ENCODE assay signal across 22 cellular contexts in the genomic region with DNA sequence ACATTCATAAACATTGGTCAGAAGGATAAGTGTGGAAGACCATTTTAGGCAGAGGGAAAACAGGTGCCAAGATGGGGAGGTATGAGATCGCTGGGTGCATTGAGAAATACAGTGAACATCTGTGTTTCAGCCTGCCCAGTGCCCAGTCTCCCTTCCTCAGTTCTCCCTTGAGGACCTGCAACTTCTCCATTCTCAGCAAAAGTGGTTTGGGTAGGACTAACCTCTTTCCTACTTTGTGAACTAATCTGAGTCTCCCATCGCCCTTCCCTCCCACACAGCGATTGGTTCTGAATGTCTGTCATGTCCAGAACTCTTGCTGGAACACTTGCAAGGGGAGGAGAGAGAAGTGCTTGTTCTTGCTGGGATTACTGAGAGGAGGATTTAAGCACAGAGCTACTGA. TPM values are rescaled to one million over a fixed set of nuclear protein-coding genes. Genes with fewer than 3 reads are reported as not detected.
DNase-seq lines count a peak whose midpoint lies in the region; ATAC-seq, FAIRE-seq and TF ChIP-seq lines count a peak whose summit lies in the region.
"Had no signal": no experiment of that assay in that cellular context is flagged by ENCODE, and none has a peak within 500 bp of the region (broad histone marks: within the 10 kb centered on the region; RNA-seq: fewer than 3 reads in every experiment).

No MANE protein-coding gene starts in this region.

- DNase-seq in activated naive CD8-positive, alpha-beta T cell treated with anti-CD3 and anti-CD28 coated beads for 36 hours, result no peak
- DNase-seq in OCI-LY7 (ENCODE audit: low spot score) (no peak), fibroblast of gingiva (ENCODE audit: low read depth) (peak; percentile 44), HAP-1 (ENCODE audit: low spot score in 2 of 2) (no peak), RCC 7860 (ENCODE audit: low spot score) (no peak), Calu3 (no peak)
- no peak for DNase-seq in stimulated activated naive CD8-positive, alpha-beta T cell treated with anti-CD3 and anti-CD28 coated beads, Interleukin-15, amount 100 ng/mL, for 72 hours
- DNase-seq: ACHN; activated CD4-positive, CD25-positive, alpha-beta regulatory T cell treated with anti-CD3 and anti-CD28 coated beads, Interleukin-2, amount 50 U/mL, for 72 hours; activated CD8-positive, alpha-beta memory T cell treated with anti-CD3 and anti-CD28 coated beads, Interleukin-2, amount 50 U/mL, for 4 hours; activated naive CD4-positive, alpha-beta T cell treated with anti-CD3 and anti-CD28 coated beads, Interleukin-2, amount 50 U/mL, for 16 hours; effector memory CD8-positive, alpha-beta T cell; foreskin fibroblast; left lung; naive thymus-derived CD4-positive, alpha-beta T cell; NCI-H1048; NCI-H2171 treated with DMSO at 0.1 percent for 48 hours; stimulated activated CD4-positive, alpha-beta T cell treated with anti-CD3 and anti-CD28 coated beads, Interleukin-2, amount 100 ng/mL, for 24 hours; thyroid gland had no signal

- H3K4me1 Mint-ChIP-seq in activated naive CD8-positive, alpha-beta T cell (ENCODE audit: low read depth), result peaks cover 6% of the 10 kb centered on the region
- peaks cover 11% of the 10 kb centered on the region for H3K4me1 Mint-ChIP-seq in activated naive CD8-positive, alpha-beta T cell treated with anti-CD3 and anti-CD28 coated beads for 36 hours
- H3K4me1 Mint-ChIP-seq in stimulated activated naive CD8-positive, alpha-beta T cell treated with anti-CD3 and anti-CD28 coated beads, Interleukin-15, amount 100 ng/mL, for 72 hours, result peaks cover 26% of the 10 kb centered on the region
- H3K4me1 Mint-ChIP-seq in Calu3 (ENCODE audit: low read depth, unreplicated experiment), result peaks cover 36% of the 10 kb centered on the region

- no peak for FAIRE-seq in RCC 7860 (lab: Jason Lieb, UNC)

- CTCF ChIA-PET in OCI-LY7 (lab: Charles Lee; ENCODE audit: unreplicated experiment), result interaction anchor here (1.4 kb wide), 1 partner anchor 10 kb away, joined by 4 read pairs; a partner anchor contains a TSS
- CTCF ChIA-PET in Calu3 (lab: Charles Lee), result no interaction called here

- peak overlapping the region; percentile 43; the same call in 1 of the 2 replicates for H2AFZ ChIP-seq in OCI-LY7 (ENCODE audit: low read length)

- in situ Hi-C loops in HAP-1 (cut with MboI; ENCODE audit: low sequenced_read_pairs), result no loop called here

- no peaks in the 10 kb centered on the region for H3K36me3 ChIP-seq in OCI-LY7 (ENCODE audit: insufficient read depth, low read length)
- H3K36me3 ChIP-seq in HAP-1 (replicated peaks), result peaks cover 4% of the 10 kb centered on the region; the same call in 1 of the 2 replicates
- H3K36me3 ChIP-seq: left lung, right atrium auricular region, thyroid gland had no signal

- H3K27me3 ChIP-seq in HAP-1 (ENCODE audit: low read depth), result 0 out of 2 replicates have a peak, but pooled peaks cover 2% of the 10 kb centered on the region
- H3K27me3 ChIP-seq: left lung, right atrium auricular region, thyroid gland had no signal

- H3K27me3 Mint-ChIP-seq in activated naive CD8-positive, alpha-beta T cell, result no peaks in the 10 kb centered on the region
- H3K27me3 Mint-ChIP-seq in activated naive CD8-positive, alpha-beta T cell treated with anti-CD3 and anti-CD28 coated beads for 36 hours, result no peaks in the 10 kb centered on the region
- no peaks in the 10 kb centered on the region for H3K27me3 Mint-ChIP-seq in stimulated activated naive CD8-positive, alpha-beta T cell treated with anti-CD3 and anti-CD28 coated beads, Interleukin-15, amount 100 ng/mL, for 72 hours
- no peaks in the 10 kb centered on the region for H3K27me3 Mint-ChIP-seq in Calu3 (ENCODE audit: unreplicated experiment)

- no peak overlapping the region for H3K4me3 ChIP-seq in OCI-LY7 (ENCODE audit: low read depth, low read length, poor library complexity, severe bottlenecking)
- no peak overlapping the region for H3K4me3 ChIP-seq in HAP-1
- H3K4me3 ChIP-seq: left lung, right atrium auricular region, SK-N-MC, thyroid gland had no signal

- H3K9me3 ChIP-seq in OCI-LY7 (ENCODE audit: low read length) (no peaks in the 10 kb centered on the region), HAP-1 (peaks cover 3% of the 10 kb centered on the region; the same call in 1 of the 2 replicates)
- H3K9me3 ChIP-seq: left lung, right atrium auricular region, thyroid gland had no signal

- H3K4me3 Mint-ChIP-seq in activated naive CD8-positive, alpha-beta T cell, result no peak overlapping the region
- no peak overlapping the region for H3K4me3 Mint-ChIP-seq in activated naive CD8-positive, alpha-beta T cell treated with anti-CD3 and anti-CD28 coated beads for 36 hours
- no peak overlapping the region for H3K4me3 Mint-ChIP-seq in stimulated activated naive CD8-positive, alpha-beta T cell treated with anti-CD3 and anti-CD28 coated beads, Interleukin-15, amount 100 ng/mL, for 72 hours
- no peak overlapping the region for H3K4me3 Mint-ChIP-seq in Calu3 (ENCODE audit: low read depth, unreplicated experiment)
- H3K4me3 Mint-ChIP-seq: effector memory CD8-positive, alpha-beta T cell; naive thymus-derived CD4-positive, alpha-beta T cell had no signal

- H3K9me2 ChIP-seq in OCI-LY7 (ENCODE audit: insufficient read depth, low read length), result no peaks in the 10 kb centered on the region

- ATAC-seq in stimulated activated naive CD8-positive, alpha-beta T cell treated with anti-CD3 and anti-CD28 coated beads, Interleukin-15, amount 100 ng/mL, for 72 hours, result no peak
- ATAC-seq: effector memory CD8-positive, alpha-beta T cell; left lung; naive thymus-derived CD4-positive, alpha-beta T cell had no signal

- peak overlapping the region; percentile 72 for H3K27ac Mint-ChIP-seq in activated naive CD8-positive, alpha-beta T cell
- no peak overlapping the region for H3K27ac Mint-ChIP-seq in activated naive CD8-positive, alpha-beta T cell treated with anti-CD3 and anti-CD28 coated beads for 36 hours
- H3K27ac Mint-ChIP-seq in stimulated activated naive CD8-positive, alpha-beta T cell treated with anti-CD3 and anti-CD28 coated beads, Interleukin-15, amount 100 ng/mL, for 72 hours, result peak overlapping the region; percentile 12 to 28
- no peak overlapping the region for H3K27ac Mint-ChIP-seq in Calu3 (ENCODE audit: unreplicated experiment)
- H3K27ac Mint-ChIP-seq: effector memory CD8-positive, alpha-beta T cell had no signal

- POLR2A ChIA-PET in OCI-LY7 (lab: Charles Lee), result interaction anchor here (5.0 to 7.1 kb wide), 2 partner anchors 8 to 21 kb away, joined by 24 to 245 read pairs; a partner anchor contains a TSS

- H3K36me3 Mint-ChIP-seq in activated naive CD8-positive, alpha-beta T cell, result peaks cover 3% of the 10 kb centered on the region
- peaks cover 3% of the 10 kb centered on the region for H3K36me3 Mint-ChIP-seq in activated naive CD8-positive, alpha-beta T cell treated with anti-CD3 and anti-CD28 coated beads for 36 hours
- H3K36me3 Mint-ChIP-seq in Calu3 (ENCODE audit: insufficient read depth, unreplicated experiment), result peaks cover 18% of the 10 kb centered on the region

- no peak overlapping the region for H3K27ac ChIP-seq in OCI-LY7 (ENCODE audit: low read depth, low read length, poor library complexity, severe bottlenecking)
- H3K27ac ChIP-seq: right atrium auricular region, SK-N-MC, thyroid gland had no signal

- intact Hi-C loops in OCI-LY7 (cut with micrococcal nuclease; ENCODE audit: unreplicated experiment) (loop anchor here (10.0 kb wide), 1 partner anchor 1316 kb away; a partner anchor contains a TSS), Calu3 (cut with micrococcal nuclease; ENCODE audit: unreplicated experiment) (no loop called here)

- no peak for TF ChIP-seq CTCF in OCI-LY7 (conservative IDR thresholded peaks at IDR 0.05; ENCODE audit: low read length)
- TF ChIP-seq CTCF in Calu3 (IDR thresholded peaks at IDR 0.05; ENCODE audit: unreplicated experiment), result no peak

- peaks cover 7% of the 10 kb centered on the region; the same call in 1 of the 2 replicates for H3K79me2 ChIP-seq in OCI-LY7 (ENCODE audit: insufficient read depth, low read depth, low read length)

- no peaks in the 10 kb centered on the region for H4K20me1 ChIP-seq in OCI-LY7 (ENCODE audit: insufficient read depth, low read length)

- peak overlapping the region; percentile 21; the same call in 1 of the 2 replicates for H3K4me2 ChIP-seq in OCI-LY7 (ENCODE audit: low read length)

- BruUV-seq in OCI-LY7 (replicated peaks; lab: Mats Ljungman, UMichigan), result no TSS peak
- no TSS peak for BruUV-seq in Calu3 (replicated peaks; lab: Mats Ljungman, UMichigan)

- H3K4me1 ChIP-seq in OCI-LY7 (ENCODE audit: insufficient read depth, low read length, poor library complexity, severe bottlenecking) (peaks cover 44% of the 10 kb centered on the region), HAP-1 (peaks cover 7% of the 10 kb centered on the region)

- H3K9me3 Mint-ChIP-seq in activated naive CD8-positive, alpha-beta T cell (ENCODE audit: low read depth), result no peaks in the 10 kb centered on the region
- no peaks in the 10 kb centered on the region for H3K9me3 Mint-ChIP-seq in activated naive CD8-positive, alpha-beta T cell treated with anti-CD3 and anti-CD28 coated beads for 36 hours
- no peaks in the 10 kb centered on the region for H3K9me3 Mint-ChIP-seq in stimulated activated naive CD8-positive, alpha-beta T cell treated with anti-CD3 and anti-CD28 coated beads, Interleukin-15, amount 100 ng/mL, for 72 hours
- no peaks in the 10 kb centered on the region for H3K9me3 Mint-ChIP-seq in Calu3 (ENCODE audit: low read depth, unreplicated experiment)
- H3K9me3 Mint-ChIP-seq: effector memory CD8-positive, alpha-beta T cell had no signal

RNA-seq across cellular contexts. Expression of a gene that starts 10.9 kb away (rescaled TPM):
- total RNA-seq in activated naive CD8-positive, alpha-beta T cell treated with anti-CD3 and anti-CD28 coated beads for 36 hours, result 100 to 1,000 TPM; 139 to 156 TPM
- total RNA-seq in OCI-LY7 (2014; rRNA removed; shearing (Covaris generic)), result 221 and 280 TPM in 2 replicates
- total RNA-seq in OCI-LY7 (2022) (158 and 190 TPM in 2 replicates), Calu3 (2022) (291 and 303 TPM in 2 replicates)

Comparison
In these comparisons a context has a peak if more than half of its experiments do, and no peak if none do; other contexts are left out.
1. H3K27ac Mint-ChIP-seq: peak in activated naive CD8-positive, alpha-beta T cell (single experiment) and stimulated activated naive CD8-positive, alpha-beta T cell treated with anti-CD3 and anti-CD28 coated beads, Interleukin-15, amount 100 ng/mL, for 72 hours (2 of 2); none in activated naive CD8-positive, alpha-beta T cell treated with anti-CD3 and anti-CD28 coated beads for 36 hours (single experiment) and Calu3 (single experiment).